In the genomic region with DNA sequence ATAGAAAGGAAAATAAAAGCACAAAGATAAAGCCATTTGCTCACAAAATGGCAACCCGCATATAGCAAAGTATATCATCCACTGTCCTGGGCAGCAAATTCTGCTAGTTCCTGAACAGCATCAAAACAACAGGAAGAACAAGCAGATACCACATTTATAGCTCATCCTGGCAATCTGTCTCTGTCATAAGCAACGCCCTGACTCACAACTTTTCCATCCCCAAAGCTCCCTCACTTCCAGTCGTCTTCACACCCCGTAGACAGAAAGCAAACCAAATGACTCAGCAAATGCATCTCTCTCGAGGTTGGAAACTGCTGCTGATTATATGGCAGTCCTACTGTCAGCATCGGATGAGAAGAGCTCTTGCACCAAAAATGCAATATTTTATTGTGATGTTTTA, we compare ENCODE assay signal across 11 cellular contexts.
A peak's percentile ranks its signal among the peaks of the same experiment; 100 is the strongest.
DNase-seq lines count a peak whose midpoint lies in the region; ATAC-seq and FAIRE-seq lines count a peak whose summit lies in the region.
"Had no signal": no experiment of that assay in that cellular context is flagged by ENCODE, and none has a peak within 500 bp of the region (broad histone marks: within the 10 kb centered on the region; RNA-seq: fewer than 3 reads in every experiment).

No MANE protein-coding gene starts in this region.

- H3K27ac ChIP-seq in mesenchymal stem cell (ENCODE audit: low read length, poor library complexity, severe bottlenecking) (peak overlapping the region; percentile 62), aorta (ENCODE audit: low read depth in 1 of 2, low read length in 2 of 2) (no peak overlapping the region)
- H3K27ac ChIP-seq: coronary artery, neutrophil had no signal

- no peaks in the 10 kb centered on the region for H3K27me3 Mint-ChIP-seq in stimulated activated naive B cell treated with anti-CD40 and anti-IgM and Interleukin-4, amounts not matched to agents 10 μg/mL and 1 μg/mL and 100 μg/mL, for 72 hours
- no peaks in the 10 kb centered on the region for H3K27me3 Mint-ChIP-seq in activated T-helper 1 cell treated with anti-CD3 and anti-CD28 coated beads, Interleukin-12 subunit alpha, Interleukin-12 subunit beta, Interleukin-2, Interleukin-4 antibody, amounts not matched to agents 30 ng/mL and 10 ng/mL and 1 ng/mL, durations not matched to agents 14 hours and 24 hours and 36 hours (ENCODE audit: insufficient read depth)

- no peaks in the 10 kb centered on the region for H3K4me1 Mint-ChIP-seq in stimulated activated naive B cell treated with anti-CD40 and anti-IgM and Interleukin-4, amounts not matched to agents 10 μg/mL and 1 μg/mL and 100 μg/mL, for 72 hours
- peaks cover 5% of the 10 kb centered on the region for H3K4me1 Mint-ChIP-seq in activated T-helper 1 cell treated with anti-CD3 and anti-CD28 coated beads, Interleukin-12 subunit alpha, Interleukin-12 subunit beta, Interleukin-2, Interleukin-4 antibody, amounts not matched to agents 30 ng/mL and 10 ng/mL and 1 ng/mL, durations not matched to agents 14 hours and 24 hours and 36 hours (ENCODE audit: low read depth)

- H4K91ac ChIP-seq in mesenchymal stem cell (ENCODE audit: low read length): no peak overlapping the region

- H3K14ac ChIP-seq in mesenchymal stem cell (ENCODE audit: low read length in 2 of 2): no peak overlapping the region

- FAIRE-seq in HTR-8/SVneo (lab: Jason Lieb, UNC): peak; percentile 73
- FAIRE-seq: GM12892 had no signal

- intact Hi-C loops in activated T-helper 1 cell treated with anti-CD3 and anti-CD28 coated beads, Interleukin-12 subunit alpha, Interleukin-12 subunit beta, Interleukin-2, Interleukin-4 antibody, amounts not matched to agents 30 ng/mL and 10 ng/mL and 1 ng/mL, durations not matched to agents 14 hours and 24 hours and 36 hours (cut with micrococcal nuclease): no loop called here
- intact Hi-C loops in aorta (cut with DNase I): no loop called here

- no peaks in the 10 kb centered on the region for H3K9me3 Mint-ChIP-seq in stimulated activated naive B cell treated with anti-CD40 and anti-IgM and Interleukin-4, amounts not matched to agents 10 μg/mL and 1 μg/mL and 100 μg/mL, for 72 hours
- no peaks in the 10 kb centered on the region for H3K9me3 Mint-ChIP-seq in activated T-helper 1 cell treated with anti-CD3 and anti-CD28 coated beads, Interleukin-12 subunit alpha, Interleukin-12 subunit beta, Interleukin-2, Interleukin-4 antibody, amounts not matched to agents 30 ng/mL and 10 ng/mL and 1 ng/mL, durations not matched to agents 14 hours and 24 hours and 36 hours

- no peak for ATAC-seq in stimulated activated naive B cell treated with anti-CD40 and anti-IgM and Interleukin-4, amounts not matched to agents 10 μg/mL and 1 μg/mL and 100 μg/mL, for 72 hours (replicated peaks)
- ATAC-seq in HG02642 (IDR thresholded peaks at IDR 0.05; ENCODE audit: poor library complexity, unreplicated experiment) (no peak), aorta (ENCODE audit: low FRiP score) (no peak)

- H3K4me3 ChIP-seq in adipocyte (ENCODE audit: low read length): peak overlapping the region; percentile 12
- H3K4me3 ChIP-seq in mesenchymal stem cell (ENCODE audit: insufficient read depth in 1 of 2, low read depth in 1 of 2, low read length in 2 of 2): no peak overlapping the region
- no peak overlapping the region for H3K4me3 ChIP-seq in aorta (ENCODE audit: low read length in 2 of 2)
- H3K4me3 ChIP-seq: coronary artery had no signal

- no peak overlapping the region for H4K8ac ChIP-seq in mesenchymal stem cell (ENCODE audit: low read length)

- WGBS in mesenchymal stem cell: 1% methylated on average over 5 of the region's 6 CpGs
- 42 to 50% methylated on average over 6 of the region's 6 CpGs for WGBS in aorta, 2 donors

- no peak overlapping the region for H3K4me3 Mint-ChIP-seq in stimulated activated naive B cell treated with anti-CD40 and anti-IgM and Interleukin-4, amounts not matched to agents 10 μg/mL and 1 μg/mL and 100 μg/mL, for 72 hours
- no peak overlapping the region for H3K4me3 Mint-ChIP-seq in activated T-helper 1 cell treated with anti-CD3 and anti-CD28 coated beads, Interleukin-12 subunit alpha, Interleukin-12 subunit beta, Interleukin-2, Interleukin-4 antibody, amounts not matched to agents 30 ng/mL and 10 ng/mL and 1 ng/mL, durations not matched to agents 14 hours and 24 hours and 36 hours

- no peak overlapping the region for H3K27ac Mint-ChIP-seq in stimulated activated naive B cell treated with anti-CD40 and anti-IgM and Interleukin-4, amounts not matched to agents 10 μg/mL and 1 μg/mL and 100 μg/mL, for 72 hours
- H3K27ac Mint-ChIP-seq in activated T-helper 1 cell treated with anti-CD3 and anti-CD28 coated beads, Interleukin-12 subunit alpha, Interleukin-12 subunit beta, Interleukin-2, Interleukin-4 antibody, amounts not matched to agents 30 ng/mL and 10 ng/mL and 1 ng/mL, durations not matched to agents 14 hours and 24 hours and 36 hours: no peak overlapping the region

- H2AFZ ChIP-seq in mesenchymal stem cell (ENCODE audit: low read depth, low read length): no peak overlapping the region

- H3K23ac ChIP-seq in mesenchymal stem cell (ENCODE audit: low read length in 2 of 2): no peak overlapping the region

- H3K79me1 ChIP-seq in mesenchymal stem cell (replicated peaks; ENCODE audit: low read length, poor library complexity, severe bottlenecking): peaks cover 7% of the 10 kb centered on the region

- peak overlapping the region in 1 of 2 experiments; percentile 30 for H3K4ac ChIP-seq in mesenchymal stem cell (ENCODE audit: low read depth in 1 of 2, low read length in 2 of 2)

- H3K36me3 ChIP-seq in adipocyte (ENCODE audit: control insufficient read depth, insufficient read depth, low read length, severe bottlenecking): no peaks in the 10 kb centered on the region
- peaks cover 0 to 2% of the 10 kb centered on the region in 2 experiments for H3K36me3 ChIP-seq in mesenchymal stem cell (ENCODE audit: control insufficient read depth in 1 of 2, insufficient read depth in 2 of 2, low read depth in 1 of 2, low read length in 2 of 2)
- no peaks in the 10 kb centered on the region for H3K36me3 ChIP-seq in aorta (ENCODE audit: control insufficient read depth in 1 of 2, insufficient read depth in 2 of 2, low read length in 1 of 2)
- H3K36me3 ChIP-seq: neutrophil had no signal

- H3K9me3 ChIP-seq in adipocyte (ENCODE audit: control insufficient read depth, low read length) (no peaks in the 10 kb centered on the region), mesenchymal stem cell (ENCODE audit: control insufficient read depth, low read length) (no peaks in the 10 kb centered on the region), aorta (ENCODE audit: control insufficient read depth, low read length) (no peaks in the 10 kb centered on the region)
- H3K9me3 ChIP-seq: neutrophil had no signal

- DNase-seq in AG20443 (ENCODE audit: low spot score) (peak; percentile 88), HTR-8/SVneo (ENCODE audit: insufficient read length, low spot score) (peak; percentile 66), adipocyte (ENCODE audit: low read depth) (peak; percentile 64), mesenchymal stem cell (peak; percentile 96), aorta (no peak)
- DNase-seq in stimulated activated naive B cell treated with anti-CD40 and anti-IgM and Interleukin-4, amounts not matched to agents 10 μg/mL and 1 μg/mL and 100 μg/mL, for 72 hours: no peak
- DNase-seq in activated T-helper 1 cell treated with anti-CD3 and anti-CD28 coated beads, Interleukin-12 subunit alpha, Interleukin-12 subunit beta, Interleukin-2, Interleukin-4 antibody, amounts not matched to agents 30 ng/mL and 10 ng/mL and 1 ng/mL, durations not matched to agents 14 hours and 24 hours and 36 hours (ENCODE audit: low spot score): no peak

- H3K36me3 Mint-ChIP-seq in stimulated activated naive B cell treated with anti-CD40 and anti-IgM and Interleukin-4, amounts not matched to agents 10 μg/mL and 1 μg/mL and 100 μg/mL, for 72 hours: no peaks in the 10 kb centered on the region
- no peaks in the 10 kb centered on the region for H3K36me3 Mint-ChIP-seq in activated T-helper 1 cell treated with anti-CD3 and anti-CD28 coated beads, Interleukin-12 subunit alpha, Interleukin-12 subunit beta, Interleukin-2, Interleukin-4 antibody, amounts not matched to agents 30 ng/mL and 10 ng/mL and 1 ng/mL, durations not matched to agents 14 hours and 24 hours and 36 hours (ENCODE audit: low read depth)

- no peak overlapping the region for H2BK12ac ChIP-seq in mesenchymal stem cell (ENCODE audit: low read length in 2 of 2)

- H3K18ac ChIP-seq in mesenchymal stem cell (ENCODE audit: low read depth in 1 of 2, low read length in 2 of 2): peak overlapping the region in 1 of 2 experiments; percentile 7

- no peak overlapping the region for H3K4me2 ChIP-seq in mesenchymal stem cell (ENCODE audit: low read length, poor library complexity, severe bottlenecking)

- H2AK5ac ChIP-seq in mesenchymal stem cell (ENCODE audit: low read length, severe bottlenecking): no peak overlapping the region

- H2BK5ac ChIP-seq in mesenchymal stem cell (ENCODE audit: low read depth, low read length, poor library complexity, severe bottlenecking): no peak overlapping the region

- no peak overlapping the region for H2BK15ac ChIP-seq in mesenchymal stem cell (ENCODE audit: low read depth, poor library complexity, severe bottlenecking)

- H3K9ac ChIP-seq in adipocyte (ENCODE audit: low read length): no peak overlapping the region
- H3K9ac ChIP-seq in mesenchymal stem cell (ENCODE audit: low read length): peak overlapping the region; percentile 2

- H2BK120ac ChIP-seq in mesenchymal stem cell (ENCODE audit: low read depth, low read length): no peak overlapping the region

- no peaks in the 10 kb centered on the region for H3K27me3 ChIP-seq in adipocyte (replicated peaks; ENCODE audit: control insufficient read depth, insufficient read depth, low read length)
- H3K27me3 ChIP-seq in mesenchymal stem cell (ENCODE audit: control insufficient read depth in 1 of 2, insufficient read depth in 1 of 2, low read length in 2 of 2): no peaks in the 10 kb centered on the region
- H3K27me3 ChIP-seq in aorta (ENCODE audit: control insufficient read depth in 1 of 2, insufficient read depth in 2 of 2, low read length in 1 of 2): no peaks in the 10 kb centered on the region
- H3K27me3 ChIP-seq: neutrophil had no signal

- H3K4me1 ChIP-seq in adipocyte (ENCODE audit: control insufficient read depth, insufficient read depth, low read length): peaks cover 3% of the 10 kb centered on the region
- H3K4me1 ChIP-seq in mesenchymal stem cell (ENCODE audit: control insufficient read depth, insufficient read depth, low read depth, low read length): no peaks in the 10 kb centered on the region
- no peaks in the 10 kb centered on the region for H3K4me1 ChIP-seq in aorta (ENCODE audit: control insufficient read depth in 1 of 2, insufficient read depth in 2 of 2, low read length in 2 of 2)

Comparison
In these comparisons a context has a peak if more than half of its experiments do, and no peak if none do; other contexts are left out.
1. DNase-seq: peak in AG20443 (single experiment), HTR-8/SVneo (single experiment), adipocyte (single experiment) and mesenchymal stem cell (single experiment); none in stimulated activated naive B cell treated with anti-CD40 and anti-IgM and Interleukin-4, amounts not matched to agents 10 μg/mL and 1 μg/mL and 100 μg/mL, for 72 hours (single experiment), activated T-helper 1 cell treated with anti-CD3 and anti-CD28 coated beads, Interleukin-12 subunit alpha, Interleukin-12 subunit beta, Interleukin-2, Interleukin-4 antibody, amounts not matched to agents 30 ng/mL and 10 ng/mL and 1 ng/mL, durations not matched to agents 14 hours and 24 hours and 36 hours (single experiment) and aorta (0 of 2).